ENCODE assay signal across 22 cellular contexts in the genomic region with DNA sequence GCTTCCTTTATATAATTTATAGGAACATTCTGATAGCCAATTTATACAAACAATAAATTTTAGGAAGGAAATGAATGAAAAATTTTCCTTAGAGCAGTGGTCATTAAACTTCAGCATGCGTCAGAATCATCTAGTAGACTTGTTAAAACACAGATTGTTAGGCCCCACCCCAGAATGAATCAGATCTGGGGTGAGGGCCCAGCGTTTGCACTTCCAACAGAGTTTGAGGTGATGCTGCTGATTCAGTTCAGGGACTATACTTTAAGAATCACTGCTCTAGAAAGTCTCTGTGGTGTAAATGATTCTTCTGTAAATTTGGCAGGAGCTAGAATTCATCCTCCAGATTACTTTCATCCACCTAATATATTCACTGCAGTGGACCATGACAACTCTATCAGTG.
DNase-seq lines count a peak whose midpoint lies in the region; ATAC-seq and TF ChIP-seq lines count a peak whose summit lies in the region.
"Had no signal": no experiment of that assay in that cellular context is flagged by ENCODE, and none has a peak within 500 bp of the region (broad histone marks: within the 10 kb centered on the region; RNA-seq: fewer than 3 reads in every experiment).

No MANE protein-coding gene starts in this region.

- no peak for TF ChIP-seq POLR2A in gastrocnemius medialis (IDR thresholded peaks at IDR 0.05)

- H3K9ac ChIP-seq in Karpas-422 (ENCODE audit: low read length), result no peak overlapping the region

- TF ChIP-seq CTCF in AG04449 (IDR thresholded peaks at IDR 0.05; ENCODE audit: insufficient read depth, low read length, missing control alignments) (no peak), astrocyte of the cerebellum (IDR thresholded peaks at IDR 0.05; ENCODE audit: low read depth, low read length, missing control alignments) (no peak), fibroblast of pulmonary artery (IDR thresholded peaks at IDR 0.05; ENCODE audit: low read length, missing control alignments) (no peak), gastrocnemius medialis (IDR thresholded peaks at IDR 0.05 in 4 of 5, conservative IDR thresholded peaks at IDR 0.05 in 1 of 5) (no peak)

- H3K9me2 ChIP-seq in Karpas-422 (replicated peaks; ENCODE audit: insufficient read depth, low read length), result no peaks in the 10 kb centered on the region

- CTCF ChIA-PET in AG04449 (lab: Yijun Ruan, JAX), result interaction anchor here (1.4 kb wide), 1 partner anchor 600 kb away, joined by 4 read pairs; no protein-coding TSS in a partner anchor

- H3K4me1 ChIP-seq in gastrocnemius medialis (no peaks in the 10 kb centered on the region), Karpas-422 (ENCODE audit: low read length) (no peaks in the 10 kb centered on the region)
- H3K4me1 ChIP-seq: SJSA1, tibial nerve had no signal

- H3K9me3 ChIP-seq in gastrocnemius medialis (no peaks in the 10 kb centered on the region), Karpas-422 (ENCODE audit: low read length) (no peaks in the 10 kb centered on the region)
- H3K9me3 ChIP-seq: tibial nerve had no signal

- H3K4me3 ChIP-seq in AG04449 (ENCODE audit: low read depth, low read length) (no peak overlapping the region), astrocyte of the cerebellum (ENCODE audit: low read depth, low read length) (no peak overlapping the region), fibroblast of pulmonary artery (replicated peaks; ENCODE audit: low read depth, low read length) (no peak overlapping the region), gastrocnemius medialis (no peak overlapping the region), Karpas-422 (ENCODE audit: low read length) (no peak overlapping the region)
- H3K4me3 ChIP-seq: cardiac muscle cell, dorsolateral prefrontal cortex, GM23338, SJSA1, tibial nerve had no signal

- intact Hi-C loops in gastrocnemius medialis (cut with DNase I; ENCODE audit: low total_unique reads), result no loop called here

- peaks cover 2 to 47% of the 10 kb centered on the region in 2 donors for H3K36me3 ChIP-seq in gastrocnemius medialis
- peaks cover 81% of the 10 kb centered on the region for H3K36me3 ChIP-seq in Karpas-422 (ENCODE audit: insufficient read depth, low read length)
- H3K36me3 ChIP-seq: cardiac muscle cell had no signal

- in situ Hi-C loops in astrocyte of the cerebellum (cut with HindIII; ENCODE audit: low sequenced_read_pairs) (no loop called here), gastrocnemius medialis (cut with MboI; ENCODE audit: low sequenced_read_pairs in 4 of 4) (no loop called here)

- no peak overlapping the region for H3K4me2 ChIP-seq in Karpas-422 (ENCODE audit: low read depth, low read length, poor library complexity, severe bottlenecking)
- H3K4me2 ChIP-seq: GM23338 had no signal

- peaks cover 43% of the 10 kb centered on the region for H3K79me2 ChIP-seq in Karpas-422 (ENCODE audit: low read length)

- POLR2A ChIA-PET in AG04449 (lab: Yijun Ruan, JAX), result no interaction called here

- DNase-seq in AG04449 (ENCODE audit: low read depth, low spot score), result peak; percentile 3
- peak; percentile 62 for DNase-seq in HPDE6-E6E7 (ENCODE audit: extremely low spot score)
- DNase-seq in astrocyte of the cerebellum (ENCODE audit: low read depth), result peak; percentile 58
- peak; percentile 12 for DNase-seq in fibroblast of pulmonary artery (ENCODE audit: low read depth)
- DNase-seq in H4 (ENCODE audit: low spot score), result no peak
- no peak for DNase-seq in gastrocnemius medialis
- DNase-seq in Karpas-422, result no peak
- DNase-seq: activated CD4-positive, alpha-beta T cell treated with anti-CD3 and anti-CD28 coated beads, Interleukin-2, amount 50 U/mL, for 48 hours; activated naive CD4-positive, alpha-beta T cell treated with anti-CD3 and anti-CD28 coated beads, Interleukin-2, amount 50 U/mL, for 16 hours; activated T-cell treated with anti-CD3 and anti-CD28 coated beads, Interleukin-2, amount 50 U/mL, for 1 hour; CD4-positive, CD25-positive, alpha-beta regulatory T cell; DMS53; dorsolateral prefrontal cortex; KBM-7; NCI-H1092 treated with DMSO at 0.1 percent for 48 hours; T-helper 17 cell had no signal

- ATAC-seq in gastrocnemius medialis (no peak), HG02981 (IDR thresholded peaks at IDR 0.05; ENCODE audit: unreplicated experiment) (no peak)
- ATAC-seq: GM23338, left lobe of liver, T-helper 17 cell had no signal

- H4K20me1 ChIP-seq in Karpas-422 (ENCODE audit: insufficient read depth, low read depth, low read length), result peaks cover 7% of the 10 kb centered on the region; the same call in 1 of the 2 replicates

- no peak overlapping the region for H2AFZ ChIP-seq in Karpas-422 (ENCODE audit: low read length)
- H2AFZ ChIP-seq: GM23338 had no signal

- H3K27me3 ChIP-seq in gastrocnemius medialis (no peaks in the 10 kb centered on the region), Karpas-422 (ENCODE audit: low read length) (no peaks in the 10 kb centered on the region)
- H3K27me3 ChIP-seq: cardiac muscle cell, dorsolateral prefrontal cortex, SJSA1, tibial nerve had no signal

- H3K27ac ChIP-seq in gastrocnemius medialis, result no peak overlapping the region
- no peak overlapping the region for H3K27ac ChIP-seq in Karpas-422 (ENCODE audit: low read length)
- H3K27ac ChIP-seq: cardiac muscle cell, SJSA1, tibial nerve had no signal

Comparison
In these comparisons a context has a peak if more than half of its experiments do, and no peak if none do; other contexts are left out.
1. DNase-seq: peak in AG04449 (single experiment), HPDE6-E6E7 (single experiment), astrocyte of the cerebellum (single experiment) and fibroblast of pulmonary artery (single experiment); none in H4 (single experiment), gastrocnemius medialis (0 of 2) and Karpas-422 (single experiment).